8 cellular contexts compared by ENCODE assay signal in the genomic region with DNA sequence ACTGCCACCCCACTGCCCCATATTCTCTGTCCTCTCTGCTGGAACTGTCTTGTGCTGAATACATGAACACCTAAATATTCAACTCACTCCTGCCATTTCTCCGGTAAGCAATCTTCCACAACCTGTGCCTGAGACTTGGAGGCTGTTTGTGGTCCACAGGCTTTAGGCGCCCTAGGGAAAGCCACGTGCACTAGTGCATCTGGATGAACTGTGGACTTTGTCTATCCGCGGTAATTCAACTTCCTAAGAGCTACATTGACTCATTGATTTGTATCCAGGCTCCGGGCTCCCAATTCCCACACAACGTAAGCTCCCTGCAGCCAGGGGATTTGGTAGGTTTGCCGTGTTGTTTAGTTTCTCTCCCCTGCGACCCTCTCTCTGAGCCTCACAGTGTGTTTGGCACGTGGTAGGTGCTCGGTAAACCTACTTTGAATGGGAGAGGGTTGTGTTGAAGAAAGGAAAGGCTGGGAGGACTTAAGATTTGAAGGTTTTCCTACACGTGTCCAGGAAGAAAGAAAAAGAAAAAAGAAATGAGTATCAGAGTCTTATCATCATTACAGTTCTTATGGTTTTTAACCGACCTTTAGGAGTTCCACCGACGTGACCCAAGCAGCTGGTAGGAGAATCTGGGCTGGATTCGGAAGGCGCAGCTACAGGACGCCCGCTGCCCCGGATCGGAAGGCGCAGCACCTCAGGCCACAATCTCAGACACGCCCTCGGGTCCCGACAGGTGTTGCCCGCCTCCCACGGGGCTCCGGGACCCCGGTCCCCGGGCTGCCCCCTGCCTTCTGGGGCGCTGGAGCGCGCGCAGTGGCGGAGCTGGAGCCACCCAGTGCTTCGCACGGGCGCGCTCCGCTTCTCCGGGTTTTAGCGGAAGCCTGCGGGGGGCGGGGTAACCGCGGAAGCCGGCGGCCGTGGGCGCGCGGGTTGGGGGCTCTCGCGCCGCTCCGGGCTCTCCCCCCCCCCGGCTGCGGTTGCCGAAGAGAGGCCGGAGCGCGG.
DNase-seq lines count a peak whose midpoint lies in the region; ATAC-seq and TF ChIP-seq lines count a peak whose summit lies in the region.

No MANE protein-coding gene starts in this region.

- H3K9me3 ChIP-seq in mesodermal cell (ENCODE audit: control insufficient read depth, low read length) (no peaks in the 10 kb centered on the region), tibial nerve (no peaks in the 10 kb centered on the region)

- TF ChIP-seq EP300 in tibial nerve (IDR thresholded peaks at IDR 0.05): no peak

- CTCF ChIA-PET in RWPE1 (lab: Yijun Ruan, JAX): no interaction called here

- H3K9me3 Mint-ChIP-seq in activated naive CD8-positive, alpha-beta T cell (ENCODE audit: low read depth): no peaks in the 10 kb centered on the region

- peaks cover 25% of the 10 kb centered on the region for H3K27me3 Mint-ChIP-seq in activated naive CD8-positive, alpha-beta T cell

- peaks cover 10% of the 10 kb centered on the region for H3K4me1 Mint-ChIP-seq in activated naive CD8-positive, alpha-beta T cell (ENCODE audit: low read depth)

- DNase-seq in Jurkat, Clone E6-1 (ENCODE audit: low read depth, low spot score): peak; percentile 74
- no peak for DNase-seq in RWPE1 (ENCODE audit: low spot score)
- no peak for DNase-seq in tibial nerve (ENCODE audit: low spot score in 2 of 2)

- no peak overlapping the region for H3K27ac Mint-ChIP-seq in activated naive CD8-positive, alpha-beta T cell

- POLR2A ChIA-PET in RWPE1 (lab: Yijun Ruan, JAX; ENCODE audit: low non-redundant PET): no interaction called here

- peaks cover 3% of the 10 kb centered on the region for H3K4me1 ChIP-seq in mesodermal cell (ENCODE audit: control insufficient read depth, insufficient read depth, low read length, poor library complexity, severe bottlenecking)
- H3K4me1 ChIP-seq in tibial nerve: peaks cover 0 to 24% (median 0%) of the 10 kb centered on the region in 4 donors

- peak overlapping the region; percentile 46 for H3K4me3 ChIP-seq in Jurkat, Clone E6-1 (ENCODE audit: low read length)
- H3K4me3 ChIP-seq in mesodermal cell (ENCODE audit: extremely low read depth, insufficient read depth, low read length, poor library complexity, severe bottlenecking) (peak overlapping the region; percentile 48), tibial nerve (peak overlapping the region in 2 of 4 donors; percentile 14 to 47)

- no peaks in the 10 kb centered on the region for H3K36me3 Mint-ChIP-seq in activated naive CD8-positive, alpha-beta T cell

- peak overlapping the region; percentile 72 for H3K27ac ChIP-seq in 22Rv1
- no peak overlapping the region for H3K27ac ChIP-seq in mesodermal cell (ENCODE audit: low read depth, low read length, severe bottlenecking)
- no peak overlapping the region for H3K27ac ChIP-seq in RWPE1
- H3K27ac ChIP-seq in tibial nerve: no peak overlapping the region

- TF ChIP-seq CTCF in 22Rv1 (IDR thresholded peaks at IDR 0.05) (no peak), RWPE1 (conservative IDR thresholded peaks at IDR 0.05; ENCODE audit: low read depth) (no peak), tibial nerve (IDR thresholded peaks at IDR 0.05) (no peak)

- ATAC-seq in GM21447 (IDR thresholded peaks at IDR 0.05; ENCODE audit: unreplicated experiment) (no peak), HG03439 (IDR thresholded peaks at IDR 0.05; ENCODE audit: unreplicated experiment) (no peak)

- no peak for TF ChIP-seq POLR2A in tibial nerve (IDR thresholded peaks at IDR 0.05)

- H3K36me3 ChIP-seq in mesodermal cell (ENCODE audit: control insufficient read depth, insufficient read depth, low read length): no peaks in the 10 kb centered on the region
- H3K36me3 ChIP-seq in tibial nerve: no peaks in the 10 kb centered on the region

- peaks cover 0 to 32% of the 10 kb centered on the region in 2 donors for H3K27me3 ChIP-seq in tibial nerve

- H3K4me3 Mint-ChIP-seq in activated naive CD8-positive, alpha-beta T cell: peak overlapping the region; percentile 59

- WGBS in mesodermal cell (ENCODE audit: insufficient coverage in 2 of 2), 2 experiments: 13 to 20% methylated on average over 29 to 42 of the region's 62 CpGs
- WGBS in tibial nerve, 2 donors: 11 to 16% methylated on average over 30 to 37 of the region's 62 CpGs
